ENCODE assay signal across 17 cellular contexts in genomic region chrX:123339201-123339905, GRCh38.
DNase-seq lines count a peak whose midpoint lies in the region; ATAC-seq and TF ChIP-seq lines count a peak whose summit lies in the region.
"Had no signal": no experiment of that assay in that cellular context is flagged by ENCODE, and none has a peak within 500 bp of the region (broad histone marks: within the 10 kb centered on the region; RNA-seq: fewer than 3 reads in every experiment).

No MANE protein-coding gene starts in this region.

- DNase-seq in BJ (ENCODE audit: low read depth): peak; percentile 30
- DNase-seq in HS-5 (ENCODE audit: low read depth): peak; percentile 56
- DNase-seq in fibroblast of pulmonary artery (ENCODE audit: low read depth): peak; percentile 12
- no peak for DNase-seq in NCI-H1694 (lab: John Stamatoyannopoulos, UW)
- DNase-seq in Right ventricle myocardium superior: no peak
- no peak for DNase-seq in activated gamma-delta T cell treated with Interleukin-2 at 50 U/mL for 16 hours
- DNase-seq in NCI-H774 (lab: John Stamatoyannopoulos, UW): no peak
- DNase-seq: activated CD8-positive, alpha-beta T cell treated with anti-CD3 and anti-CD28 coated beads, Interleukin-2, amount 10 ng/mL, durations not matched to agents 7 days and 5 days; cortex of kidney; NCI-H2107; nephron progenitor cell; T-helper 2 cell had no signal

- H3K4me3 ChIP-seq in BJ (ENCODE audit: low read depth, low read length): no peak overlapping the region
- H3K4me3 ChIP-seq in fibroblast of pulmonary artery (replicated peaks; ENCODE audit: low read depth, low read length): no peak overlapping the region
- H3K4me3 ChIP-seq: BLaER1 treated with 17β-estradiol and CSF1 and Interleukin-3, amounts not matched to agents 10 nM and 100 nM; K562; vagina had no signal

- POLR2A ChIA-PET in BJ (lab: Charles Lee): no interaction called here

- intact Hi-C loops in Right ventricle myocardium superior (cut with DNase I): no loop called here

- CTCF ChIA-PET in BJ (lab: Yijun Ruan, JAX): no interaction called here

- H3K27me3 ChIP-seq in BJ (ENCODE audit: control insufficient read depth, insufficient read depth, low read length): no peaks in the 10 kb centered on the region
- H3K27me3 ChIP-seq: vagina had no signal

- ATAC-seq in GM21447 (IDR thresholded peaks at IDR 0.05; ENCODE audit: unreplicated experiment) (peak; percentile 66), Right ventricle myocardium superior (ENCODE audit: poor library complexity) (no peak)
- ATAC-seq: activated CD8-positive, alpha-beta T cell treated with anti-CD3 and anti-CD28 coated beads, Interleukin-2, amount 10 ng/mL, durations not matched to agents 7 days and 5 days; K562; left lobe of liver had no signal

- TF ChIP-seq CTCF in BJ (IDR thresholded peaks at IDR 0.05; ENCODE audit: insufficient read depth, low read depth, low read length): no peak
- no peak for TF ChIP-seq CTCF in fibroblast of pulmonary artery (IDR thresholded peaks at IDR 0.05; ENCODE audit: low read length, missing control alignments)

- no peaks in the 10 kb centered on the region for H3K36me3 ChIP-seq in BJ (ENCODE audit: control insufficient read depth, insufficient read depth, low read length)
- H3K36me3 ChIP-seq: BLaER1 treated with 17β-estradiol and CSF1 and Interleukin-3, amounts not matched to agents 10 nM and 100 nM; vagina had no signal

Comparison
In these comparisons a context has a peak if more than half of its experiments do, and no peak if none do; other contexts are left out.
1. DNase-seq: peak in BJ (single experiment), HS-5 (single experiment) and fibroblast of pulmonary artery (single experiment); none in NCI-H1694 (single experiment), Right ventricle myocardium superior (single experiment), activated gamma-delta T cell treated with Interleukin-2 at 50 U/mL for 16 hours (single experiment) and NCI-H774 (single experiment).